1 cellular context compared by ENCODE assay signal in genomic region chr11:67367836-67368227, GRCh38.
A peak's percentile ranks its signal among the peaks of the same experiment; 100 is the strongest.
TF ChIP-seq lines count a peak whose summit lies in the region.

No MANE protein-coding gene starts in this region.

TF ChIP-seq in K562, 482 proteins besides CTCF, POLR2A, EP300 and RAD21:
- no peak for TF ChIP-seq SOX6 (IDR thresholded peaks at IDR 0.05)
- peak; percentile 19; the same call in 1 of the 2 replicates for TF ChIP-seq POLR2AphosphoS5 (IDR thresholded peaks at IDR 0.05; ENCODE audit: control insufficient read depth, insufficient read depth, low read depth, low read length)
